ENCODE assay signal across 8 cellular contexts in genomic region chr6:114138577-114139248, GRCh38.
"Had no signal": no experiment of that assay in that cellular context is flagged by ENCODE, and none has a peak within 500 bp of the region (broad histone marks: within the 10 kb centered on the region; RNA-seq: fewer than 3 reads in every experiment).

No MANE protein-coding gene starts in this region.

- H3K4me3 ChIP-seq: GM12878 had no signal

- FAIRE-seq: G401.6, GM12878, GM12891, GM12892, GM18507, GM19239 had no signal

- DNase-seq: GDM1, GF-D8 had no signal

- ATAC-seq: GM12878 had no signal
